In genomic region chr11:10746871-10747270, GRCh38 we compare ENCODE assay signal across 21 cellular contexts. TPM values are rescaled to one million over a fixed set of nuclear protein-coding genes. Genes with fewer than 3 reads are reported as not detected.
A peak's percentile ranks its signal among the peaks of the same experiment; 100 is the strongest.
DNase-seq lines count a peak whose midpoint lies in the region; ATAC-seq, FAIRE-seq and TF ChIP-seq lines count a peak whose summit lies in the region.
"Had no signal": no experiment of that assay in that cellular context is flagged by ENCODE, and none has a peak within 500 bp of the region (broad histone marks: within the 10 kb centered on the region; RNA-seq: fewer than 3 reads in every experiment).

No MANE protein-coding gene starts in this region.

- no peaks in the 10 kb centered on the region for H3K9me1 ChIP-seq in K562 (ENCODE audit: control insufficient read depth, insufficient read depth, low read length)

- no peaks in the 10 kb centered on the region for H3F3A ChIP-seq in PC-3 (ENCODE audit: low read length, unreplicated experiment)

- WGBS in K562 (ENCODE audit: insufficient coverage, low coverage, missing lambda C conversion rate) = 66% methylated on average over 2 of the region's 2 CpGs

- H3K4me1 ChIP-seq in PC-3 (ENCODE audit: insufficient read depth, low read length) (peaks cover 28% of the 10 kb centered on the region), K562 (replicated peaks in 1 of 2; ENCODE audit: control insufficient read depth in 2 of 2, insufficient read depth in 2 of 2, low read length in 2 of 2) (peaks cover 26 to 53% of the 10 kb centered on the region in 2 experiments), Peyer's patch (peaks cover 0 to 16% (median 2%) of the 10 kb centered on the region in 4 donors)

- intact Hi-C loops in PC-3 (cut with micrococcal nuclease) = no loop called here
- intact Hi-C loops in K562 (cut with micrococcal nuclease) = no loop called here

- H3K9ac ChIP-seq in PC-3 (ENCODE audit: low read length) (no peak overlapping the region), K562 (ENCODE audit: insufficient read depth in 1 of 2, low read depth in 2 of 2, low read length in 2 of 2) (no peak overlapping the region)

- no peaks in the 10 kb centered on the region for H3K27me3 ChIP-seq in PC-3 (ENCODE audit: low read length)
- H3K27me3 ChIP-seq in K562 (ENCODE audit: control insufficient read depth in 2 of 2, insufficient read depth in 2 of 2, low read length in 2 of 2) = no peaks in the 10 kb centered on the region
- H3K27me3 ChIP-seq in Peyer's patch = no peaks in the 10 kb centered on the region
- H3K27me3 ChIP-seq: BE2C had no signal

- FAIRE-seq in K562 (lab: Jason Lieb, UNC) = no peak
- FAIRE-seq: GM12891, GM19239, HepG2 had no signal

- no peaks in the 10 kb centered on the region for H3K9me3 ChIP-seq in PC-3 (ENCODE audit: low read length)
- no peaks in the 10 kb centered on the region for H3K9me3 ChIP-seq in K562 (replicated peaks; ENCODE audit: control insufficient read depth, insufficient read depth, low read depth, low read length)
- H3K9me3 ChIP-seq in Peyer's patch = no peaks in the 10 kb centered on the region
- H3K9me3 ChIP-seq: BE2C, Caco-2 had no signal

- BruUV-seq in PC-3 (replicated peaks; lab: Mats Ljungman, UMichigan) (no TSS peak), K562 (replicated peaks; lab: Mats Ljungman, UMichigan) (no TSS peak)

- POLR2A ChIA-PET in PC-3 (lab: Charles Lee; ENCODE audit: unreplicated experiment) = no interaction called here
- POLR2A ChIA-PET in K562 (lab: Yijun Ruan, JAX) = no interaction called here

- H3K4me2 ChIP-seq in PC-3 (ENCODE audit: low read length) = no peak overlapping the region
- H3K4me2 ChIP-seq in K562 (ENCODE audit: insufficient read depth, low read length) = no peak overlapping the region

- no peak for TF ChIP-seq EP300 in K562 (IDR thresholded peaks at IDR 0.05; ENCODE audit: low read length)

- H4K20me1 ChIP-seq in PC-3 (ENCODE audit: low read length) = no peaks in the 10 kb centered on the region
- H4K20me1 ChIP-seq in K562 (replicated peaks; ENCODE audit: control insufficient read depth, insufficient read depth, low read length) = no peaks in the 10 kb centered on the region

- no peak overlapping the region for H3K27ac ChIP-seq in PC-3 (ENCODE audit: low read length)
- no peak overlapping the region for H3K27ac ChIP-seq in K562 (ENCODE audit: extremely low read depth, low read depth, low read length)
- H3K27ac ChIP-seq in Peyer's patch = no peak overlapping the region
- H3K27ac ChIP-seq: C4-2B had no signal

- no peak overlapping the region for H3K4me3 ChIP-seq in PC-3 (ENCODE audit: low read length)
- no peak overlapping the region for H3K4me3 ChIP-seq in K562
- H3K4me3 ChIP-seq in Peyer's patch = no peak overlapping the region

- CTCF ChIA-PET in PC-3 (lab: Charles Lee) (interaction anchor here (0.6 kb wide), 1 partner anchor 248 kb away, joined by 4 read pairs; no protein-coding TSS in a partner anchor), K562 (lab: Yijun Ruan, JAX; ENCODE audit: low intra/inter-chr PET ratio) (no interaction called here)

- in situ Hi-C loops in K562 (cut with MboI) = loop anchor here (25.0 kb wide), 2 partner anchors 235 to 535 kb away; no protein-coding TSS in a partner anchor

- ATAC-seq in PC-3 (no peak), K562 (no peak), GM21381 (IDR thresholded peaks at IDR 0.05; ENCODE audit: unreplicated experiment) (no peak), HG03460 (IDR thresholded peaks at IDR 0.05; ENCODE audit: unreplicated experiment) (no peak)
- ATAC-seq: HepG2 had no signal

- TF ChIP-seq RAD21 in K562 (CRISPR knock-in tag; conservative IDR thresholded peaks at IDR 0.05 in 1 of 2, IDR thresholded peaks at IDR 0.05 in 1 of 2) = no peak

- no peak for TF ChIP-seq CTCF in PC-3 (conservative IDR thresholded peaks at IDR 0.05; ENCODE audit: low read depth, low read length)
- no peak for TF ChIP-seq CTCF in K562 (IDR thresholded peaks at IDR 0.05 in 2 of 3, conservative IDR thresholded peaks at IDR 0.05 in 1 of 3; ENCODE audit: insufficient read depth in 2 of 3, low read depth in 1 of 3, low read length in 3 of 3)
- TF ChIP-seq CTCF in Peyer's patch (IDR thresholded peaks at IDR 0.05) = no peak

- TF ChIP-seq POLR2A in K562 (conservative IDR thresholded peaks at IDR 0.05) (no peak), Peyer's patch (IDR thresholded peaks at IDR 0.05) (no peak)

- H3K79me2 ChIP-seq in PC-3 (ENCODE audit: low read length) (peaks cover 7% of the 10 kb centered on the region), K562 (ENCODE audit: control insufficient read depth, insufficient read depth, low read length) (peaks cover 8% of the 10 kb centered on the region)

- no peak overlapping the region for H2AFZ ChIP-seq in PC-3 (ENCODE audit: low read length)
- no peak overlapping the region; the same call in 1 of the 2 replicates for H2AFZ ChIP-seq in K562 (ENCODE audit: low read depth, low read length)

- no peaks in the 10 kb centered on the region for H3K9me2 ChIP-seq in PC-3 (replicated peaks; ENCODE audit: low read length)

- peak; percentile 56 for DNase-seq in ELR (ENCODE audit: low read depth)
- peak; percentile 44 for DNase-seq in PC-3
- peak in 1 of 4 experiments; percentile 46 for DNase-seq in K562 (ENCODE audit: extremely low read depth in 1 of 4, low spot score in 3 of 4)
- DNase-seq in inferior parietal cortex (ENCODE audit: extremely low spot score) = no peak
- DNase-seq in Peyer's patch = no peak
- DNase-seq: ACHN; BE2C; Caco-2; CD4-positive, alpha-beta T cell; DMS153; DMS79; EL; GOT3; H7; KG1 had no signal

- H3K36me3 ChIP-seq in PC-3 (ENCODE audit: low read depth, low read length) (no peaks in the 10 kb centered on the region), K562 (ENCODE audit: control insufficient read depth, insufficient read depth, low read length) (no peaks in the 10 kb centered on the region), Peyer's patch (no peaks in the 10 kb centered on the region)
- H3K36me3 ChIP-seq: BE2C had no signal

TF ChIP-seq in K562, 482 proteins besides CTCF, POLR2A, EP300 and RAD21 (continues in another document):
- no peak for TF ChIP-seq SOX6 (IDR thresholded peaks at IDR 0.05)
- 0 out of 2 replicates have a peak, but pooled peaks have one; percentile 27 for TF ChIP-seq FOSL1 (tag; conservative IDR thresholded peaks at IDR 0.05)
- no peak for TF ChIP-seq SIX5 (IDR thresholded peaks at IDR 0.05; ENCODE audit: borderline replicate concordance in 1 of 2, insufficient read depth in 1 of 2, low read depth in 1 of 2, low read length in 2 of 2)
- TF ChIP-seq JUND (IDR thresholded peaks at IDR 0.05; ENCODE audit: borderline replicate concordance, low read depth, low read length) = peak; percentile 15; the same call in 1 of the 2 replicates
- TF ChIP-seq JUND (tag; IDR thresholded peaks at IDR 0.05; ENCODE audit: borderline replicate concordance, low read depth, low read length) = no peak

RNA-seq across cellular contexts. Expression of gene CTR9, which starts 4.2 kb away (rescaled TPM):
- 20.0 and 21.9 TPM in 2 replicates for total RNA-seq in PC-3 (2014; rRNA removed)
- 35.7 and 76.5 TPM in 2 replicates for total RNA-seq in K562 (2011; cell fraction: chromatin; rRNA removed; ENCODE audit: low replicate concordance)
- total RNA-seq in K562 (2011; cell fraction: nucleolus; rRNA removed) = 13.2 and 17.0 TPM in 2 replicates
- 24.9 and 31.0 TPM in 2 replicates for total RNA-seq in K562 (2011; cell fraction: nucleoplasm; rRNA removed)
- total RNA-seq in K562 (2014; rRNA removed) = 52.4 and 56.1 TPM in 2 replicates
- 51.9 and 61.2 TPM in 2 replicates for total RNA-seq in K562 (2014; rRNA removed; fragmentation: Illumina TruSeq; extraction: Trizol)
- total RNA-seq in K562 (2015; rRNA removed; fragmentation: Illumina TruSeq; extraction: Trizol) = 34.7 and 42.2 TPM in 2 replicates
- total RNA-seq in K562 (2021) = 52.7 and 57.9 TPM in 2 replicates
- polyA plus RNA-seq in K562 (2011; rRNA removed) = 17.6 and 27.3 TPM in 2 replicates
- 8.8 and 10.4 TPM in 2 replicates for polyA plus RNA-seq in K562 (2011; cell fraction: cytosol; rRNA removed)
- 9.5 and 11.5 TPM in 2 replicates for polyA plus RNA-seq in K562 (2011; cell fraction: nucleus; rRNA removed)
- 33.8 and 38.2 TPM in 2 replicates for polyA plus RNA-seq in K562 (2012)
- 74.3 and 79.3 TPM in 2 replicates for polyA plus RNA-seq in K562 (2014; fragmentation: Illumina TruSeq; extraction: Trizol)
- polyA plus RNA-seq in K562 (2014; fragmentation: Nextera tagmentation; extraction: Ambion mirVana) = 10 to 100 TPM; 25.4 to 38.3 TPM
- 47.3 and 49.7 TPM in 2 replicates for polyA plus RNA-seq in K562 (2014; rRNA removed)
- polyA minus RNA-seq in K562 (2011; rRNA and poly(A)+ RNA removed) = 38.7 and 48.2 TPM in 2 replicates
- 20.4 and 24.3 TPM in 2 replicates for polyA minus RNA-seq in K562 (2011; cell fraction: cytosol; rRNA and poly(A)+ RNA removed)
- 10.6 and 23.2 TPM in 2 replicates for polyA minus RNA-seq in K562 (2011; cell fraction: nucleus; rRNA and poly(A)+ RNA removed)
- 10 to 100 TPM; 15.0 to 31.0 (median 22.4) TPM for total RNA-seq in Peyer's patch

RNA-seq across cellular contexts. Expression of gene IRAG1, which starts 53.3 kb away (rescaled TPM):
- total RNA-seq in PC-3 (2014; rRNA removed) (0.29 TPM in 1 of 2 replicates, not detected in the other), K562 (2014; rRNA removed) (0.04 TPM in 1 of 2 replicates, not detected in the other), K562 (2014; rRNA removed; fragmentation: Illumina TruSeq; extraction: Trizol) (0.07 and 0.22 TPM in 2 replicates), K562 (2015; rRNA removed; fragmentation: Illumina TruSeq; extraction: Trizol) (0.08 and 0.11 TPM in 2 replicates), K562 (2021) (0.22 and 0.27 TPM in 2 replicates), Peyer's patch (10 to 100 TPM in 2 of 4 donors, 1 to 10 TPM in 2; 4.2 to 44.6 (median 11.8) TPM)
- 0.07 and 0.23 TPM in 2 replicates for total RNA-seq in K562 (2011; cell fraction: chromatin; rRNA removed; ENCODE audit: low replicate concordance)
- 0.17 and 0.26 TPM in 2 replicates for total RNA-seq in K562 (2011; cell fraction: nucleolus; rRNA removed)
- total RNA-seq in K562 (2011; cell fraction: nucleoplasm; rRNA removed) = 0.15 TPM in 2 replicates
- polyA plus RNA-seq in K562 (2011; rRNA removed) (0.11 and 0.14 TPM in 2 replicates), K562 (2014; fragmentation: Illumina TruSeq; extraction: Trizol) (0.07 and 0.10 TPM in 2 replicates), K562 (2014; fragmentation: Nextera tagmentation; extraction: Ambion mirVana) (under 1 TPM; 0.01 TPM), K562 (2014; rRNA removed) (0.01 TPM in 1 of 2 replicates, not detected in the other)
- 0.10 and 0.16 TPM in 2 replicates for polyA plus RNA-seq in K562 (2011; cell fraction: cytosol; rRNA removed)
- polyA plus RNA-seq in K562 (2011; cell fraction: nucleus; rRNA removed) = 0.10 TPM in 2 replicates
- polyA plus RNA-seq in K562 (2012) = 0.08 and 0.15 TPM in 2 replicates
- polyA minus RNA-seq in K562 (2011; rRNA and poly(A)+ RNA removed) = 0.07 and 0.45 TPM in 2 replicates
- polyA minus RNA-seq in K562 (2011; cell fraction: cytosol; rRNA and poly(A)+ RNA removed) = not detected in 2 replicates
- polyA minus RNA-seq in K562 (2011; cell fraction: nucleus; rRNA and poly(A)+ RNA removed) = under 0.01 and 0.11 TPM in 2 replicates
- total RNA-seq: CD4-positive, alpha-beta T cell had no signal

Comparison
In these comparisons a context has a peak if more than half of its experiments do, and no peak if none do; other contexts are left out.
1. DNase-seq: peak in ELR (single experiment) and PC-3 (single experiment); none in inferior parietal cortex (single experiment) and Peyer's patch (0 of 3).